ENCODE assay signal across 7 cellular contexts in genomic region chr2:216632952-216633615, GRCh38. TPM values are rescaled to one million over a fixed set of nuclear protein-coding genes. Genes with fewer than 3 reads are reported as not detected.
DNase-seq lines count a peak whose midpoint lies in the region; ATAC-seq, FAIRE-seq and TF ChIP-seq lines count a peak whose summit lies in the region.

Gene IGFBP2, plus strand, starts transcription at chr2:216633420. Its CDS starts 104 bp downstream, at chr2:216633524.

- H3K36me3 Mint-ChIP-seq in activated CD8-positive, alpha-beta memory T cell treated with anti-CD3 and anti-CD28 coated beads, Interleukin-2, amount 10 ng/mL, durations not matched to agents 7 days and 5 days: peaks cover 2% of the 10 kb centered on the region
- peaks cover 14% of the 10 kb centered on the region for H3K36me3 Mint-ChIP-seq in neural progenitor cell

- no peaks in the 10 kb centered on the region for H3K9me3 Mint-ChIP-seq in activated CD8-positive, alpha-beta memory T cell treated with anti-CD3 and anti-CD28 coated beads, Interleukin-2, amount 10 ng/mL, durations not matched to agents 7 days and 5 days (ENCODE audit: low read depth)
- no peaks in the 10 kb centered on the region for H3K9me3 Mint-ChIP-seq in neural progenitor cell

- H3K9me3 ChIP-seq in neural progenitor cell (ENCODE audit: low read depth): no peaks in the 10 kb centered on the region

- DNase-seq in GM03348 (ENCODE audit: low spot score): peak; percentile 31
- peak; percentile 89 for DNase-seq in NCI-H146 (lab: John Stamatoyannopoulos, UW)
- no peak for DNase-seq in activated CD8-positive, alpha-beta memory T cell treated with anti-CD3 and anti-CD28 coated beads, Interleukin-2, amount 10 ng/mL, durations not matched to agents 7 days and 5 days
- DNase-seq in foreskin fibroblast: peak; percentile 54 to 86
- peak; percentile 95 for DNase-seq in neural progenitor cell (ENCODE audit: low spot score)
- DNase-seq in RCC 7860 (ENCODE audit: low spot score): no peak

- peaks cover 43% of the 10 kb centered on the region for H4K20me1 ChIP-seq in neural progenitor cell (ENCODE audit: low read depth)

- H3K4me3 Mint-ChIP-seq in activated CD8-positive, alpha-beta memory T cell treated with anti-CD3 and anti-CD28 coated beads, Interleukin-2, amount 10 ng/mL, durations not matched to agents 7 days and 5 days: peak within 1 kb of the TSS; percentile 62
- peak within 1 kb of the TSS; percentile 100 for H3K4me3 Mint-ChIP-seq in neural progenitor cell

- H3K27ac ChIP-seq in neural progenitor cell: peak within 1 kb of the TSS; percentile 92

- ATAC-seq in activated CD8-positive, alpha-beta memory T cell treated with anti-CD3 and anti-CD28 coated beads, Interleukin-2, amount 10 ng/mL, durations not matched to agents 7 days and 5 days: peak; percentile 64
- no peak for ATAC-seq in GM21423 (IDR thresholded peaks at IDR 0.05; ENCODE audit: unreplicated experiment)

- H3K4me2 ChIP-seq in neural progenitor cell: peak within 1 kb of the TSS; percentile 95

- peak within 1 kb of the TSS; percentile 83 for H3K9ac ChIP-seq in neural progenitor cell

- CTCF ChIA-PET in activated CD8-positive, alpha-beta memory T cell treated with anti-CD3 and anti-CD28 coated beads, Interleukin-2, amount 10 ng/mL, durations not matched to agents 7 days and 5 days (lab: Charles Lee): no interaction called here

- H3K4me3 ChIP-seq in foreskin fibroblast (ENCODE audit: low read depth in 1 of 2, low read length in 2 of 2) (peak within 1 kb of the TSS; percentile 33 to 62), neural progenitor cell (peak within 1 kb of the TSS; percentile 100)

- peaks cover 14% of the 10 kb centered on the region for H3K4me1 ChIP-seq in neural progenitor cell

- peaks cover 78% of the 10 kb centered on the region for H3K27me3 Mint-ChIP-seq in activated CD8-positive, alpha-beta memory T cell treated with anti-CD3 and anti-CD28 coated beads, Interleukin-2, amount 10 ng/mL, durations not matched to agents 7 days and 5 days
- peaks cover 12% of the 10 kb centered on the region for H3K27me3 Mint-ChIP-seq in neural progenitor cell (ENCODE audit: insufficient read depth, low read depth)

- TF ChIP-seq CTCF in foreskin fibroblast (IDR thresholded peaks at IDR 0.05; ENCODE audit: low read depth, low read length): no peak
- peak; percentile 13 for TF ChIP-seq CTCF in neural progenitor cell (IDR thresholded peaks at IDR 0.05)

- H2AFZ ChIP-seq in neural progenitor cell (replicated peaks): peak within 1 kb of the TSS; percentile 38

- H3K27me3 ChIP-seq in neural progenitor cell: peaks cover 11% of the 10 kb centered on the region

- H3K27ac Mint-ChIP-seq in activated CD8-positive, alpha-beta memory T cell treated with anti-CD3 and anti-CD28 coated beads, Interleukin-2, amount 10 ng/mL, durations not matched to agents 7 days and 5 days: no peak within 1 kb of the TSS
- peak within 1 kb of the TSS; percentile 100 for H3K27ac Mint-ChIP-seq in neural progenitor cell

- H3K4me1 Mint-ChIP-seq in activated CD8-positive, alpha-beta memory T cell treated with anti-CD3 and anti-CD28 coated beads, Interleukin-2, amount 10 ng/mL, durations not matched to agents 7 days and 5 days: peaks cover 14% of the 10 kb centered on the region
- peaks cover 42% of the 10 kb centered on the region for H3K4me1 Mint-ChIP-seq in neural progenitor cell

- peaks cover 33% of the 10 kb centered on the region for H3F3A ChIP-seq in neural progenitor cell (ENCODE audit: low read depth)

- no peaks in the 10 kb centered on the region for H3K36me3 ChIP-seq in neural progenitor cell

- no peak for FAIRE-seq in RCC 7860 (lab: Jason Lieb, UNC)

- peaks cover 45% of the 10 kb centered on the region for H3K79me2 ChIP-seq in neural progenitor cell (ENCODE audit: low read depth)

RNA-seq across cellular contexts. Expression of gene IGFBP2, which starts in this region (rescaled TPM):
- total RNA-seq in activated CD8-positive, alpha-beta memory T cell treated with anti-CD3 and anti-CD28 coated beads, Interleukin-2, amount 10 ng/mL, durations not matched to agents 7 days and 5 days: 1 to 10 TPM in 1 of 2 experiments, under 1 TPM in 1; 0.96 to 3.5 TPM
- 371 and 935 TPM in 2 replicates for total RNA-seq in neural progenitor cell (ENCODE audit: low replicate concordance)

Comparison
In these comparisons a context has a peak if more than half of its experiments do, and no peak if none do; other contexts are left out.
1. RNA of gene IGFBP2 (total RNA-seq): 371 to 935 TPM in neural progenitor cell; 0.96 to 3.5 TPM in activated CD8-positive, alpha-beta memory T cell treated with anti-CD3 and anti-CD28 coated beads, Interleukin-2, amount 10 ng/mL, durations not matched to agents 7 days and 5 days; every median in the first group is over 10 times any median in the second.
2. DNase-seq: peak in GM03348 (single experiment), NCI-H146 (single experiment), foreskin fibroblast (2 of 2) and neural progenitor cell (single experiment); none in activated CD8-positive, alpha-beta memory T cell treated with anti-CD3 and anti-CD28 coated beads, Interleukin-2, amount 10 ng/mL, durations not matched to agents 7 days and 5 days (single experiment) and RCC 7860 (single experiment).